35 cellular contexts compared by ENCODE assay signal in the genomic region with DNA sequence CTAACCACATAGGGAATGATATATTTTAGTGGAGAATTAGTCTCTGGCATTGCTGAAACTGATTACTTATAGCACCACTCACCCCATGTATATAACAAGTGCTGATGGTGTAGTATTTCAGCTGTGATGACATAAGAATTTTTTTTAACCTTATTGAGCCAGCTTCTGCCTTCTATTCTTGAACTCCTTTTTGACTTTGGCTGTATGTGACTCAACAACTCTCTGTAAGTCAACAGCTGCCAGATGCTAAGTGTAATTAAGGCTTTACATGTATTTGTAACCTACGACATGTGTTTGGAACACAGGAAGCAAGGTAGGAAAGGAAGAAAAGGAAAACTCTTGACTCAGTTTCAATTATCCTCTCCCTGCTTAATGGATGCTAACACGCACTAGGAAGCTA.
"Had no signal": no experiment of that assay in that cellular context is flagged by ENCODE, and none has a peak within 500 bp of the region (broad histone marks: within the 10 kb centered on the region; RNA-seq: fewer than 3 reads in every experiment).

No MANE protein-coding gene starts in this region.

- H3K4me3 ChIP-seq: ascending aorta, Peyer's patch, SJSA1 had no signal

- H3K4me1 ChIP-seq: ascending aorta, Peyer's patch, SJSA1 had no signal

- DNase-seq: activated CD4-positive, alpha-beta T cell treated with anti-CD3 and anti-CD28 coated beads, Interleukin-2, amount 10 ng/mL, durations not matched to agents 24 days and 14 days; activated CD4-positive, alpha-beta T cell treated with anti-CD3 and anti-CD28 coated beads, Interleukin-2, amount 50 U/mL, for 4 hours; activated CD8-positive, alpha-beta T cell treated with anti-CD3 and anti-CD28 coated beads for 36 hours; activated effector memory CD4-positive, alpha-beta T cell treated with anti-CD3 and anti-CD28 coated beads, Interleukin-2, amount 50 U/mL, for 16 hours; activated naive CD4-positive, alpha-beta T cell; activated naive CD4-positive, alpha-beta T cell treated with anti-CD3 and anti-CD28 coated beads, Interleukin-2, amount 50 U/mL, for 16 hours; activated naive CD8-positive, alpha-beta T cell treated with anti-CD3 and anti-CD28 coated beads for 36 hours; activated T-cell treated with anti-CD3 and anti-CD28 coated beads, Interleukin-2, amount 50 U/mL, for 1 hour; activated T-cell treated with anti-CD3 and anti-CD28 coated beads, Interleukin-2, amount 50 U/mL, for 72 hours; amygdala; caudate nucleus; Kasumi-1; KG1; MM.1S; NCI-H1092 treated with DMSO at 0.1 percent for 48 hours; NCI-H146; NCI-H187; NCI-H2029 treated with DMSO at 0.1 percent for 48 hours; NCI-H2107; NCI-H2171; NCI-H748 treated with DMSO at 0.1 percent for 48 hours; NK-92 treated with Interleukin-12 subunit alpha and Interleukin-12 subunit beta, amount 100 ng/mL, for 24 hours; PC-3; Peyer's patch; RPMI8226; SHP77 treated with DMSO at 0.1 percent for 48 hours; SK-N-SH had no signal

- H3K27me3 ChIP-seq: ascending aorta, Peyer's patch, SJSA1 had no signal

- H3K9ac ChIP-seq: SK-N-SH had no signal

- H3K9me3 ChIP-seq: ascending aorta, Peyer's patch, SJSA1, SK-N-SH had no signal

- H3K27ac Mint-ChIP-seq: activated CD4-positive, alpha-beta T cell treated with anti-CD3 and anti-CD28 coated beads, Interleukin-2, amount 10 ng/mL, durations not matched to agents 24 days and 14 days; activated CD8-positive, alpha-beta T cell treated with anti-CD3 and anti-CD28 coated beads for 36 hours; activated naive CD8-positive, alpha-beta T cell treated with anti-CD3 and anti-CD28 coated beads for 36 hours; activated T-cell treated with anti-CD3 and anti-CD28 coated beads, Interleukin-2, amount 50 U/mL, for 72 hours; activated T-helper 17 cell treated with anti-CD3 and anti-CD28 coated beads, Interleukin-2, amount 50 U/mL, for 72 hours; brain; T-helper 1 cell treated with Interleukin-12 subunit alpha and Interleukin-12 subunit beta and Interleukin-4 antibody, amounts not matched to agents 30 μg/mL and 1 μg/mL, for 36 hours; T-helper 2 cell treated with Interferon-gamma antibody and Interleukin-4, amounts not matched to agents 5 μg/mL and 100 μg/mL, for 36 hours had no signal

- H3K4me2 ChIP-seq: SK-N-SH had no signal

- H3K9me3 Mint-ChIP-seq: activated CD4-positive, alpha-beta T cell treated with anti-CD3 and anti-CD28 coated beads, Interleukin-2, amount 10 ng/mL, durations not matched to agents 24 days and 14 days had no signal

- FAIRE-seq: bronchial epithelial cell, TTC549 had no signal

- H3K36me3 Mint-ChIP-seq: activated naive CD8-positive, alpha-beta T cell treated with anti-CD3 and anti-CD28 coated beads for 36 hours had no signal

- H3K27me3 Mint-ChIP-seq: activated CD4-positive, alpha-beta T cell treated with anti-CD3 and anti-CD28 coated beads, Interleukin-2, amount 10 ng/mL, durations not matched to agents 24 days and 14 days; activated CD8-positive, alpha-beta T cell treated with anti-CD3 and anti-CD28 coated beads for 36 hours; activated naive CD8-positive, alpha-beta T cell treated with anti-CD3 and anti-CD28 coated beads for 36 hours; activated T-helper 17 cell treated with anti-CD3 and anti-CD28 coated beads, Interleukin-2, amount 50 U/mL, for 72 hours; brain had no signal

- H3K4me3 Mint-ChIP-seq: activated CD4-positive, alpha-beta T cell treated with anti-CD3 and anti-CD28 coated beads, Interleukin-2, amount 10 ng/mL, durations not matched to agents 24 days and 14 days; activated CD8-positive, alpha-beta T cell treated with anti-CD3 and anti-CD28 coated beads for 36 hours; activated naive CD8-positive, alpha-beta T cell treated with anti-CD3 and anti-CD28 coated beads for 36 hours; activated T-cell treated with anti-CD3 and anti-CD28 coated beads, Interleukin-2, amount 50 U/mL, for 72 hours; activated T-helper 17 cell treated with anti-CD3 and anti-CD28 coated beads, Interleukin-2, amount 50 U/mL, for 72 hours; brain; T-helper 1 cell treated with Interleukin-12 subunit alpha and Interleukin-12 subunit beta and Interleukin-4 antibody, amounts not matched to agents 30 μg/mL and 1 μg/mL, for 36 hours; T-helper 2 cell treated with Interferon-gamma antibody and Interleukin-4, amounts not matched to agents 5 μg/mL and 100 μg/mL, for 36 hours had no signal

- H3K4me1 Mint-ChIP-seq: activated CD4-positive, alpha-beta T cell treated with anti-CD3 and anti-CD28 coated beads, Interleukin-2, amount 10 ng/mL, durations not matched to agents 24 days and 14 days; activated naive CD8-positive, alpha-beta T cell treated with anti-CD3 and anti-CD28 coated beads for 36 hours; activated T-helper 17 cell treated with anti-CD3 and anti-CD28 coated beads, Interleukin-2, amount 50 U/mL, for 72 hours; brain had no signal

- H3K27ac ChIP-seq: ascending aorta, Peyer's patch, SJSA1 had no signal

- H3K36me3 ChIP-seq: ascending aorta, Peyer's patch, SJSA1 had no signal
